ENCODE assay signal across 15 cellular contexts in the genomic region with DNA sequence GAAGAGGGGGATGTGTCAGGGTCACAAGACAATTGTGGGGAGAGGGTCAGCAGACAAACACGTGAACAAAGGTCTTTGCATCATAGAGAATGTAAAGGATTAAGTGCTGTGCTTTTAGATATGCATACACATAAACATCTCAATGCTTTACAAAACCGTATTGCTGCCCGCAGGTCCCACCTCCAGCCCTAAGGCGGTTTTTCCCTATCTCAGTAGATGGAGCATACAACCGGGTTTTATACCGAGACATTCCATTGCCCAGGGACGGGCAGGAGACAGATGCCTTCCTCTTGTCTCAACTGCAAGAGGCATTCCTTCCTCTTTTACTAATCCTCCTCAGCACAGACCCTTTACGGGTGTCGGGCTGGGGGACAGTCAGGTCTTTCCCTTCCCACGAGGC. TPM values are rescaled to one million over a fixed set of nuclear protein-coding genes. Genes with fewer than 3 reads are reported as not detected.
DNase-seq lines count a peak whose midpoint lies in the region; ATAC-seq and TF ChIP-seq lines count a peak whose summit lies in the region.
"Not testable (repeated sequence)": the region's sequence is repeated elsewhere in the genome, so short reads cannot be mapped to it uniquely, and the experiment has no call there.
"Had no signal": no experiment of that assay in that cellular context is flagged by ENCODE, and none has a peak within 500 bp of the region (broad histone marks: within the 10 kb centered on the region; RNA-seq: fewer than 3 reads in every experiment).

No MANE protein-coding gene starts in this region.

- not testable (repeated sequence) for H2AFZ ChIP-seq in neural progenitor cell (replicated peaks)

- not testable (repeated sequence) for H3K9me3 ChIP-seq in Caco-2; HUES6 (ENCODE audit: control insufficient read depth, insufficient read depth, low read depth, low read length); endodermal cell (ENCODE audit: control insufficient read depth, low read length); lower lobe of right lung; neural progenitor cell (ENCODE audit: low read depth); thyroid gland

- not testable (repeated sequence) for ATAC-seq in WTC11, lower lobe of right lung

- TF ChIP-seq CTCF in Caco-2 (IDR thresholded peaks at IDR 0.05; ENCODE audit: insufficient read depth in 1 of 2, low read depth in 1 of 2, low read length in 1 of 2, severe bottlenecking in 1 of 2, unreplicated experiment in 1 of 2); WTC11 (IDR thresholded peaks at IDR 0.05); endodermal cell (conservative IDR thresholded peaks at IDR 0.05); lower lobe of right lung (IDR thresholded peaks at IDR 0.05); neural progenitor cell (IDR thresholded peaks at IDR 0.05); thyroid gland (IDR thresholded peaks at IDR 0.05): not testable (repeated sequence)

- not testable (repeated sequence) for TF ChIP-seq POLR2A in thyroid gland (IDR thresholded peaks at IDR 0.05)

- peak overlapping the region; percentile 92 for H3K27ac Mint-ChIP-seq in Caco-2 (ENCODE audit: unreplicated experiment)
- H3K27ac Mint-ChIP-seq in WTC11 = peak overlapping the region; percentile 97
- H3K27ac Mint-ChIP-seq in endodermal cell = peak overlapping the region; percentile 92
- peak overlapping the region; percentile 90 for H3K27ac Mint-ChIP-seq in neural progenitor cell

- TSS peak; percentile 78 for BruUV-seq in Caco-2 (replicated peaks; lab: Mats Ljungman, UMichigan)

- H3K9me3 Mint-ChIP-seq in Caco-2 (ENCODE audit: unreplicated experiment); WTC11; neural progenitor cell: not testable (repeated sequence)
- H3K9me3 Mint-ChIP-seq in endodermal cell = peaks cover 53% of the 10 kb centered on the region

- H3K4me1 Mint-ChIP-seq in Caco-2 (ENCODE audit: low read depth, unreplicated experiment) = peaks cover 54% of the 10 kb centered on the region
- peaks cover 72% of the 10 kb centered on the region for H3K4me1 Mint-ChIP-seq in WTC11
- peaks cover 37% of the 10 kb centered on the region for H3K4me1 Mint-ChIP-seq in endodermal cell
- H3K4me1 Mint-ChIP-seq in neural progenitor cell = peaks cover 28% of the 10 kb centered on the region

- H3F3A ChIP-seq in neural progenitor cell (ENCODE audit: low read depth) = peaks cover 49% of the 10 kb centered on the region

- H3K79me2 ChIP-seq in neural progenitor cell (ENCODE audit: low read depth) = not testable (repeated sequence)

- not testable (repeated sequence) for H3K27me3 ChIP-seq in Caco-2 (replicated peaks; ENCODE audit: control insufficient read depth, insufficient read depth, low read length); HUES6 (ENCODE audit: control insufficient read depth, insufficient read depth, low read length); endodermal cell (ENCODE audit: control insufficient read depth, insufficient read depth, low read length, poor library complexity, severe bottlenecking); lower lobe of right lung (ENCODE audit: low read depth); neural progenitor cell; thyroid gland

- peak overlapping the region; percentile 72 for H3K9ac ChIP-seq in HUES6 (ENCODE audit: low read length)
- not testable (repeated sequence) for H3K9ac ChIP-seq in endodermal cell (ENCODE audit: extremely low read depth, low read length, poor library complexity, severe bottlenecking); neural progenitor cell

- H3K36me3 ChIP-seq in Caco-2 (ENCODE audit: control insufficient read depth, insufficient read depth, low read length); HUES6 (ENCODE audit: control insufficient read depth, insufficient read depth, low read length); endodermal cell (ENCODE audit: control insufficient read depth, insufficient read depth, low read length); neural progenitor cell; thyroid gland: not testable (repeated sequence)
- peaks cover 20% of the 10 kb centered on the region for H3K36me3 ChIP-seq in lower lobe of right lung

- peak; percentile 69 to 85 for DNase-seq in Caco-2
- not testable (repeated sequence) for DNase-seq in WTC11 (ENCODE audit: low spot score); endodermal cell; lower lobe of right lung; neural progenitor cell (ENCODE audit: low spot score); thyroid gland

- POLR2A ChIA-PET in Caco-2 (lab: Charles Lee) = not testable (repeated sequence)
- POLR2A ChIA-PET in WTC11 (lab: Charles Lee) = interaction anchor here (1.0 kb wide), 1 partner anchor 35 kb away, joined by 3 read pairs; no protein-coding TSS in a partner anchor

- H3K36me3 Mint-ChIP-seq in Caco-2 (ENCODE audit: insufficient read depth, unreplicated experiment) = peaks cover 19% of the 10 kb centered on the region
- not testable (repeated sequence) for H3K36me3 Mint-ChIP-seq in WTC11; endodermal cell (ENCODE audit: low read depth); neural progenitor cell

- H3K27me3 Mint-ChIP-seq in Caco-2 (ENCODE audit: insufficient read depth, unreplicated experiment); WTC11 (ENCODE audit: low read depth); endodermal cell (ENCODE audit: insufficient read depth); neural progenitor cell (ENCODE audit: insufficient read depth, low read depth): not testable (repeated sequence)

- intact Hi-C loops in Caco-2 (cut with micrococcal nuclease; ENCODE audit: unreplicated experiment) = loop anchor here (2.0 to 5.0 kb wide), 2 partner anchors 224 to 430 kb away; no protein-coding TSS in a partner anchor
- intact Hi-C loops in lower lobe of right lung (cut with DNase I); thyroid gland (cut with DNase I): not testable (repeated sequence)

- H3K4me3 ChIP-seq in Caco-2 (ENCODE audit: low read depth, low read length); HUES6 (ENCODE audit: low read depth, low read length); endodermal cell (ENCODE audit: low read length); lower lobe of right lung; thyroid gland (replicated peaks in 1 of 3): not testable (repeated sequence)
- peak overlapping the region; percentile 34 for H3K4me3 ChIP-seq in neural progenitor cell

- H4K20me1 ChIP-seq in neural progenitor cell (ENCODE audit: low read depth) = not testable (repeated sequence)

- H3K4me1 ChIP-seq in Caco-2 (peaks cover 79% of the 10 kb centered on the region), HUES6 (ENCODE audit: control insufficient read depth, insufficient read depth, low read length) (peaks cover 52% of the 10 kb centered on the region), endodermal cell (ENCODE audit: control insufficient read depth, insufficient read depth, low read length) (peaks cover 22% of the 10 kb centered on the region), lower lobe of right lung (peaks cover 15% of the 10 kb centered on the region), neural progenitor cell (peaks cover 48% of the 10 kb centered on the region), thyroid gland (peaks cover 21 to 22% of the 10 kb centered on the region in 2 donors)

- 15% methylated on average over 6 of the region's 10 CpGs; no CpG with 5 or more reads in 1 of the 2 experiments for WGBS in endodermal cell (ENCODE audit: insufficient coverage in 1 of 2, insufficient read length in 1 of 2), 2 experiments
- WGBS in thyroid gland, 2 donors = 74 to 81% methylated on average over 7 to 9 of the region's 10 CpGs

- peak overlapping the region; percentile 73 for H3K4me2 ChIP-seq in neural progenitor cell

- H3K4me3 Mint-ChIP-seq in Caco-2 (ENCODE audit: unreplicated experiment) (peak overlapping the region; percentile 53), neural progenitor cell (peak overlapping the region; percentile 72)
- not testable (repeated sequence) for H3K4me3 Mint-ChIP-seq in WTC11, endodermal cell

- H3K27ac ChIP-seq in HUES6 (ENCODE audit: low read depth, low read length) = peak overlapping the region; percentile 89; the same call in 1 of the 2 replicates
- not testable (repeated sequence) for H3K27ac ChIP-seq in endodermal cell (ENCODE audit: low read depth, low read length)
- peak overlapping the region; percentile 41 for H3K27ac ChIP-seq in lower lobe of right lung
- H3K27ac ChIP-seq in neural progenitor cell = peak overlapping the region; percentile 88
- peak overlapping the region in 2 of 3 donors; percentile 50 to 57 for H3K27ac ChIP-seq in thyroid gland

- CTCF ChIA-PET in Caco-2 (lab: Charles Lee) = interaction anchor here (0.6 to 0.9 kb wide), 3 partner anchors 170 to 1009 kb away, joined by 3 to 5 read pairs (median 4); partner anchors contain the start of gene TRPC4AP
- CTCF ChIA-PET in WTC11 (lab: Charles Lee) = not testable (repeated sequence)

RNA-seq across cellular contexts. Expression of gene MMP24OS, which starts 15.6 kb away (rescaled TPM):
- total RNA-seq in Caco-2 (2022) (38.8 and 42.3 TPM in 2 replicates), WTC11 (2021) (44.0 to 50.6 TPM (median 44.9 TPM) in 3 replicates), endodermal cell (10 to 100 TPM; 32.2 to 38.8 TPM), lower lobe of right lung (78.7 TPM), neural progenitor cell (ENCODE audit: low replicate concordance) (2.9 and 12.0 TPM in 2 replicates), thyroid gland (10 to 100 TPM; 18.3 to 40.3 (median 28.8) TPM)
- 46.0 TPM for polyA plus RNA-seq in endodermal cell (2013, experiment 1 of 2)
- polyA plus RNA-seq in endodermal cell (2013, experiment 2 of 2) = 41.6 TPM

RNA-seq across cellular contexts. Expression of gene EIF6, which starts 22.3 kb away (rescaled TPM):
- total RNA-seq in Caco-2 (2022) (403 and 420 TPM in 2 replicates), WTC11 (2021) (130 to 157 TPM (median 133 TPM) in 3 replicates), endodermal cell (100 to 1,000 TPM; 127 to 132 TPM), lower lobe of right lung (72.6 TPM), neural progenitor cell (ENCODE audit: low replicate concordance) (47.5 and 71.4 TPM in 2 replicates), thyroid gland (10 to 100 TPM; 30.3 to 94.2 (median 65.7) TPM)
- 91.6 TPM for polyA plus RNA-seq in endodermal cell (2013, experiment 1 of 2)
- 82.7 TPM for polyA plus RNA-seq in endodermal cell (2013, experiment 2 of 2)

RNA-seq across cellular contexts. Expression of gene FAM83C, which starts 29.9 kb away (rescaled TPM):
- total RNA-seq in Caco-2 (2022) (0.09 TPM in 1 of 2 replicates, not detected in the other), WTC11 (2021) (not detected in 3 replicates), endodermal cell (not detected), lower lobe of right lung (not detected), neural progenitor cell (ENCODE audit: low replicate concordance) (not detected in 2 replicates), thyroid gland (not detected)
- polyA plus RNA-seq in endodermal cell (2013, experiment 1 of 2) = not detected
- not detected for polyA plus RNA-seq in endodermal cell (2013, experiment 2 of 2)
- total RNA-seq: CD4-positive, alpha-beta T cell; Daoy; GM12878; GM23248; PC-3; Right ventricle myocardium superior; SJSA1 had no signal
- polyA plus RNA-seq: GM12878, GM23248, IgD-negative memory B cell had no signal

RNA-seq across cellular contexts. Expression of gene MMP24, which starts 35.8 kb away (rescaled TPM):
- total RNA-seq in Caco-2 (2022) (13.0 and 15.6 TPM in 2 replicates), WTC11 (2021) (6.6 to 16.8 TPM (median 7.2 TPM) in 3 replicates), endodermal cell (1 to 10 TPM; 1.3 to 5.9 TPM), lower lobe of right lung (5.3 TPM), neural progenitor cell (ENCODE audit: low replicate concordance) (1.4 and 1.9 TPM in 2 replicates), thyroid gland (1 to 10 TPM in 1 of 4 donors, under 1 TPM in 3; 0.67 to 1.6 (median 0.92) TPM)
- 2.7 TPM for polyA plus RNA-seq in endodermal cell (2013, experiment 1 of 2)
- polyA plus RNA-seq in endodermal cell (2013, experiment 2 of 2) = 1.6 TPM
- total RNA-seq: CD4-positive, alpha-beta T cell; GM12878 had no signal
